ENCODE assay signal across 8 cellular contexts in the genomic region with DNA sequence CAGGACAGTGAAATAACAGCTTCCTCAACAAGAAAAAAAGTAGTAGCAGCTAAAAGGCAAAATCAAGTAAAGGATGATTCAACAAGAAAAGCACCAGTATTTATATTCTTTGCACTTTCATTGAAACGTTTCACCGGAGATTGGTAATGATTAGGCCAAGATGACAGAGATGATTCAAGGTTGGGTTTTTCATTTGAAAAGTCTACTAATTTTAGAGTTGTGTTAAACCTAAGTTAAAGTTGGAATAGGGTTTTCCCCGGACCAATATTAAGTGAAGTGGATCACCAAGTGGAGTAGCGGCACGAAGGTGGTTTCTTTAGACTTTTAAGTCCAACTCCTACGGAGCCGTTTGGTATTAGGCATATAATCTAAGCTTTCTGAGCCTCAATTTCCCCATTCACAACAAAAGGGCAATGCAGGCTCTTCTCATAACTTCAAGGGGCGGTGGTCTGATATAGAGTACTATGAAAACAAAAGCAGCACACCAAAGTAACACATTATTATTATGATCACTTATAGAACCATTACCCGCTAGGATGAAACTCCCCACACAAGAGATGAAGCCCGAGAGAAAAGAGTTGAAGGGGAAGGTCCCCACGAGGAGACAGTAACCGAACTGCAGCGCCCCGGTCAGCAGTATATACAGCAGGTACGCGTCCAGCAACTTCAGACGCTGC. TPM values are rescaled to one million over a fixed set of nuclear protein-coding genes. Genes with fewer than 3 reads are reported as not detected.
DNase-seq lines count a peak whose midpoint lies in the region; ATAC-seq and TF ChIP-seq lines count a peak whose summit lies in the region.

No MANE protein-coding gene starts in this region.

- H3K4me3 ChIP-seq in thyroid gland (replicated peaks in 1 of 3), result peak overlapping the region; percentile 2 to 96 (median 52)

- DNase-seq in activated CD4-positive, alpha-beta T cell treated with anti-CD3 and anti-CD28 coated beads, Interleukin-2, amount 10 ng/mL, durations not matched to agents 7 days and 5 days, result no peak
- no peak for DNase-seq in activated CD4-positive, alpha-beta T cell treated with anti-CD3 and anti-CD28 coated beads for 1 hour
- DNase-seq in activated naive CD4-positive, alpha-beta T cell treated with anti-CD3 and anti-CD28 coated beads, Interleukin-2, amount 50 U/mL, for 72 hours (ENCODE audit: low spot score in 2 of 2), result peak in 1 of 2 donors; percentile 27
- no peak for DNase-seq in thyroid gland
- no peak for DNase-seq in NCI-H69 (lab: John Stamatoyannopoulos, UW)
- no peak for DNase-seq in D341Med (ENCODE audit: low spot score)
- no peak for DNase-seq in NCI-H524 treated with DMSO at 0.1 percent for 48 hours (lab: John Stamatoyannopoulos, UW)

- intact Hi-C loops in thyroid gland (cut with DNase I), result no loop called here

- 2% methylated on average over 17 of the region's 17 CpGs for WGBS in thyroid gland, 2 donors

- H3K4me1 ChIP-seq in thyroid gland, result peaks cover 48 to 52% of the 10 kb centered on the region in 2 donors

- CTCF ChIA-PET in activated CD4-positive, alpha-beta T cell treated with anti-CD3 and anti-CD28 coated beads, Interleukin-2, amount 10 ng/mL, durations not matched to agents 7 days and 5 days (lab: Charles Lee), result interaction anchor here (0.6 to 11.7 kb wide), 18 partner anchors 9 to 426 kb away, joined by 3 to 124 read pairs (median 4); a partner anchor contains a TSS

- peak overlapping the region; percentile 98 for H3K27ac Mint-ChIP-seq in activated CD4-positive, alpha-beta T cell treated with anti-CD3 and anti-CD28 coated beads, Interleukin-2, amount 10 ng/mL, durations not matched to agents 7 days and 5 days
- peak overlapping the region; percentile 98 to 100 for H3K27ac Mint-ChIP-seq in activated naive CD4-positive, alpha-beta T cell treated with anti-CD3 and anti-CD28 coated beads, Interleukin-2, amount 50 U/mL, for 72 hours

- no peaks in the 10 kb centered on the region for H3K36me3 ChIP-seq in thyroid gland

- H3K27me3 Mint-ChIP-seq in activated CD4-positive, alpha-beta T cell treated with anti-CD3 and anti-CD28 coated beads, Interleukin-2, amount 10 ng/mL, durations not matched to agents 7 days and 5 days, result no peaks in the 10 kb centered on the region

- H3K9me3 ChIP-seq in thyroid gland, result no peaks in the 10 kb centered on the region

- H3K4me1 Mint-ChIP-seq in activated CD4-positive, alpha-beta T cell treated with anti-CD3 and anti-CD28 coated beads, Interleukin-2, amount 10 ng/mL, durations not matched to agents 7 days and 5 days, result peaks cover 64% of the 10 kb centered on the region

- peak overlapping the region; percentile 95 for H3K4me3 Mint-ChIP-seq in activated CD4-positive, alpha-beta T cell treated with anti-CD3 and anti-CD28 coated beads, Interleukin-2, amount 10 ng/mL, durations not matched to agents 7 days and 5 days

- no peak for TF ChIP-seq POLR2A in thyroid gland (IDR thresholded peaks at IDR 0.05)

- no peak for TF ChIP-seq CTCF in thyroid gland (IDR thresholded peaks at IDR 0.05)

- H3K27ac ChIP-seq in layer of hippocampus (ENCODE audit: low read depth, low read length) (peak overlapping the region; percentile 78), thyroid gland (peak overlapping the region; percentile 89 to 93 (median 91))

- H3K27me3 ChIP-seq in layer of hippocampus (ENCODE audit: control insufficient read depth, insufficient read depth, low read length), result no peaks in the 10 kb centered on the region
- no peaks in the 10 kb centered on the region for H3K27me3 ChIP-seq in thyroid gland

- POLR2A ChIA-PET in activated CD4-positive, alpha-beta T cell treated with anti-CD3 and anti-CD28 coated beads, Interleukin-2, amount 10 ng/mL, durations not matched to agents 7 days and 5 days (lab: Charles Lee), result interaction anchor here (0.5 to 1.3 kb wide), 5 partner anchors 19 to 466 kb away, joined by 3 to 4 read pairs (median 3); no protein-coding TSS in a partner anchor

- peak; percentile 34 to 42 for ATAC-seq in activated naive CD4-positive, alpha-beta T cell treated with anti-CD3 and anti-CD28 coated beads, Interleukin-2, amount 50 U/mL, for 72 hours

- no peaks in the 10 kb centered on the region for H3K9me3 Mint-ChIP-seq in activated CD4-positive, alpha-beta T cell treated with anti-CD3 and anti-CD28 coated beads, Interleukin-2, amount 10 ng/mL, durations not matched to agents 7 days and 5 days
- H3K9me3 Mint-ChIP-seq in activated naive CD4-positive, alpha-beta T cell treated with anti-CD3 and anti-CD28 coated beads, Interleukin-2, amount 50 U/mL, for 72 hours, result no peaks in the 10 kb centered on the region

- H3K36me3 Mint-ChIP-seq in activated CD4-positive, alpha-beta T cell treated with anti-CD3 and anti-CD28 coated beads, Interleukin-2, amount 10 ng/mL, durations not matched to agents 7 days and 5 days (ENCODE audit: low read depth), result peaks cover 36% of the 10 kb centered on the region
- peaks cover 23 to 30% of the 10 kb centered on the region in 2 donors for H3K36me3 Mint-ChIP-seq in activated naive CD4-positive, alpha-beta T cell treated with anti-CD3 and anti-CD28 coated beads, Interleukin-2, amount 50 U/mL, for 72 hours

RNA-seq across cellular contexts. Expression of a gene that starts 0.5 kb away (rescaled TPM):
- total RNA-seq in activated CD4-positive, alpha-beta T cell treated with anti-CD3 and anti-CD28 coated beads, Interleukin-2, amount 10 ng/mL, durations not matched to agents 7 days and 5 days, result 100 to 1,000 TPM; 169 to 233 TPM
- 100 to 1,000 TPM; 218 to 240 TPM for total RNA-seq in activated naive CD4-positive, alpha-beta T cell treated with anti-CD3 and anti-CD28 coated beads, Interleukin-2, amount 50 U/mL, for 72 hours
- total RNA-seq in thyroid gland, result 100 to 1,000 TPM; 235 to 430 (median 335) TPM

RNA-seq across cellular contexts. Expression of a gene that starts 9.5 kb away (rescaled TPM):
- 10 to 100 TPM in 1 of 2 experiments, 1 to 10 TPM in 1; 8.3 to 10.4 TPM for total RNA-seq in activated CD4-positive, alpha-beta T cell treated with anti-CD3 and anti-CD28 coated beads, Interleukin-2, amount 10 ng/mL, durations not matched to agents 7 days and 5 days
- 10 to 100 TPM; 13.8 to 26.5 TPM for total RNA-seq in activated naive CD4-positive, alpha-beta T cell treated with anti-CD3 and anti-CD28 coated beads, Interleukin-2, amount 50 U/mL, for 72 hours
- total RNA-seq in thyroid gland, result 10 to 100 TPM; 31.5 to 66.4 (median 53.7) TPM

RNA-seq across cellular contexts. Expression of a gene that starts 55.6 kb away (rescaled TPM):
- not detected for total RNA-seq in activated CD4-positive, alpha-beta T cell treated with anti-CD3 and anti-CD28 coated beads, Interleukin-2, amount 10 ng/mL, durations not matched to agents 7 days and 5 days
- total RNA-seq in activated naive CD4-positive, alpha-beta T cell treated with anti-CD3 and anti-CD28 coated beads, Interleukin-2, amount 50 U/mL, for 72 hours, result not detected
- total RNA-seq in thyroid gland, result not detected
